In the genomic region with DNA sequence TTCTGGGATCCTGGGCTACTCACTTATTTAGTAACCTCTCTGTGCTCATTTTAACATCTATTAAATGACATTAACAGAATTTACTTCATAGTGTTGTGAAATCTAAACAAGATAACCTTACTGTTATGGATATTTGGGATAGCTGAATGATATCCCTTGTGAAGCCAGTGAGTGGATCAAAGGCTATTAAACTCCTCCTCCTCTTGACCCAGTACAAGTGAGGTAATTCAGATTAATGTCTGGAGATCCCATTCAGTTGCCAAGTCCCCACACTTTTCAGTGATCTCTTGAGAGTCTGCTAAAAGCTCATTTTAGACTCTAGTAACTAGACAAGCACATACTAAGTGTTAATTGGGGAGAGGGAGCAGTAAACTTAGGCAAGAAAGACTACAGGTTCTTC, we compare ENCODE assay signal across 2 cellular contexts.
TF ChIP-seq lines count a peak whose summit lies in the region.

No MANE protein-coding gene starts in this region.

TF ChIP-seq in liver, 16 proteins besides CTCF, POLR2A, EP300 and RAD21 (continued from another document):
- TF ChIP-seq, protein P1, sequence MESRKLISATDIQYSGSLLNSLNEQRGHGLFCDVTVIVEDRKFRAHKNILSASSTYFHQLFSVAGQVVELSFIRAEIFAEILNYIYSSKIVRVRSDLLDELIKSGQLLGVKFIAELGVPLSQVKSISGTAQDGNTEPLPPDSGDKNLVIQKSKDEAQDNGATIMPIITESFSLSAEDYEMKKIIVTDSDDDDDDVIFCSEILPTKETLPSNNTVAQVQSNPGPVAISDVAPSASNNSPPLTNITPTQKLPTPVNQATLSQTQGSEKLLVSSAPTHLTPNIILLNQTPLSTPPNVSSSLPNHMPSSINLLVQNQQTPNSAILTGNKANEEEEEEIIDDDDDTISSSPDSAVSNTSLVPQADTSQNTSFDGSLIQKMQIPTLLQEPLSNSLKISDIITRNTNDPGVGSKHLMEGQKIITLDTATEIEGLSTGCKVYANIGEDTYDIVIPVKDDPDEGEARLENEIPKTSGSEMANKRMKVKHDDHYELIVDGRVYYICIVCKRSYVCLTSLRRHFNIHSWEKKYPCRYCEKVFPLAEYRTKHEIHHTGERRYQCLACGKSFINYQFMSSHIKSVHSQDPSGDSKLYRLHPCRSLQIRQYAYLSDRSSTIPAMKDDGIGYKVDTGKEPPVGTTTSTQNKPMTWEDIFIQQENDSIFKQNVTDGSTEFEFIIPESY (IDR thresholded peaks at IDR 0.05) = peak; percentile 8
- TF ChIP-seq EGR1 (IDR thresholded peaks at IDR 0.05; ENCODE audit: low read depth in 2 of 2) = no peak

TF ChIP-seq in HepG2, 621 proteins besides CTCF, POLR2A, EP300 and RAD21 (continued from another document):
- TF ChIP-seq, protein P2, sequence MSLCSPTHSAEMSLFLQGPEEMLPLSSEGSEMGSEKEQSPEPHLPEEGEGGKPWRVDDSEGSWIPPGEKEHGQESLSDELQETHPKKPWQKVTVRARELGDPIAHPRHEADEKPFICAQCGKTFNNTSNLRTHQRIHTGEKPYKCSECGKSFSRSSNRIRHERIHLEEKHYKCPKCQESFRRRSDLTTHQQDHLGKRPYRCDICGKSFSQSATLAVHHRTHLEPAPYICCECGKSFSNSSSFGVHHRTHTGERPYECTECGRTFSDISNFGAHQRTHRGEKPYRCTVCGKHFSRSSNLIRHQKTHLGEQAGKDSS (CRISPR knock-in tag; IDR thresholded peaks at IDR 0.05; ENCODE audit: borderline replicate concordance, low read depth) = no peak
- TF ChIP-seq ZNF629 (CRISPR knock-in tag; conservative IDR thresholded peaks at IDR 0.05) = no peak
- no peak for TF ChIP-seq NPAS2 (CRISPR knock-in tag; IDR thresholded peaks at IDR 0.05; ENCODE audit: borderline replicate concordance)
- TF ChIP-seq, protein P3, sequence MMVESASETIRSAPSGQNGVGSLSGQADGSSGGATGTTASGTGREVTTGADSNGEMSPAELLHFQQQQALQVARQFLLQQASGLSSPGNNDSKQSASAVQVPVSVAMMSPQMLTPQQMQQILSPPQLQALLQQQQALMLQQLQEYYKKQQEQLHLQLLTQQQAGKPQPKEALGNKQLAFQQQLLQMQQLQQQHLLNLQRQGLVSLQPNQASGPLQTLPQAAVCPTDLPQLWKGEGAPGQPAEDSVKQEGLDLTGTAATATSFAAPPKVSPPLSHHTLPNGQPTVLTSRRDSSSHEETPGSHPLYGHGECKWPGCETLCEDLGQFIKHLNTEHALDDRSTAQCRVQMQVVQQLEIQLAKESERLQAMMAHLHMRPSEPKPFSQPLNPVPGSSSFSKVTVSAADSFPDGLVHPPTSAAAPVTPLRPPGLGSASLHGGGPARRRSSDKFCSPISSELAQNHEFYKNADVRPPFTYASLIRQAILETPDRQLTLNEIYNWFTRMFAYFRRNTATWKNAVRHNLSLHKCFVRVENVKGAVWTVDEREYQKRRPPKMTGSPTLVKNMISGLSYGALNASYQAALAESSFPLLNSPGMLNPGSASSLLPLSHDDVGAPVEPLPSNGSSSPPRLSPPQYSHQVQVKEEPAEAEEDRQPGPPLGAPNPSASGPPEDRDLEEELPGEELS (CRISPR knock-in tag; IDR thresholded peaks at IDR 0.05) = no peak
- TF ChIP-seq ZNF230 (CRISPR knock-in tag; IDR thresholded peaks at IDR 0.05) = no peak
- no peak for TF ChIP-seq ZNF143 (CRISPR knock-in tag; IDR thresholded peaks at IDR 0.05)
- no peak for TF ChIP-seq FOXJ3 (CRISPR knock-in tag; IDR thresholded peaks at IDR 0.05; ENCODE audit: borderline replicate concordance)
- no peak for TF ChIP-seq KAT2B (IDR thresholded peaks at IDR 0.05; ENCODE audit: borderline replicate concordance, low read depth, low read length)
- TF ChIP-seq ZNF782 (CRISPR knock-in tag; IDR thresholded peaks at IDR 0.05; ENCODE audit: borderline replicate concordance) = no peak
- TF ChIP-seq CBX1 (IDR thresholded peaks at IDR 0.05; ENCODE audit: low read depth) = no peak
- TF ChIP-seq, protein P4, sequence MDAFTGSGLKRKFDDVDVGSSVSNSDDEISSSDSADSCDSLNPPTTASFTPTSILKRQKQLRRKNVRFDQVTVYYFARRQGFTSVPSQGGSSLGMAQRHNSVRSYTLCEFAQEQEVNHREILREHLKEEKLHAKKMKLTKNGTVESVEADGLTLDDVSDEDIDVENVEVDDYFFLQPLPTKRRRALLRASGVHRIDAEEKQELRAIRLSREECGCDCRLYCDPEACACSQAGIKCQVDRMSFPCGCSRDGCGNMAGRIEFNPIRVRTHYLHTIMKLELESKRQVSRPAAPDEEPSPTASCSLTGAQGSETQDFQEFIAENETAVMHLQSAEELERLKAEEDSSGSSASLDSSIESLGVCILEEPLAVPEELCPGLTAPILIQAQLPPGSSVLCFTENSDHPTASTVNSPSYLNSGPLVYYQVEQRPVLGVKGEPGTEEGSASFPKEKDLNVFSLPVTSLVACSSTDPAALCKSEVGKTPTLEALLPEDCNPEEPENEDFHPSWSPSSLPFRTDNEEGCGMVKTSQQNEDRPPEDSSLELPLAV (CRISPR knock-in tag; conservative IDR thresholded peaks at IDR 0.05; ENCODE audit: low read depth) = no peak
- TF ChIP-seq TCF7 (IDR thresholded peaks at IDR 0.05; ENCODE audit: low read depth) = no peak
- TF ChIP-seq, protein P5, sequence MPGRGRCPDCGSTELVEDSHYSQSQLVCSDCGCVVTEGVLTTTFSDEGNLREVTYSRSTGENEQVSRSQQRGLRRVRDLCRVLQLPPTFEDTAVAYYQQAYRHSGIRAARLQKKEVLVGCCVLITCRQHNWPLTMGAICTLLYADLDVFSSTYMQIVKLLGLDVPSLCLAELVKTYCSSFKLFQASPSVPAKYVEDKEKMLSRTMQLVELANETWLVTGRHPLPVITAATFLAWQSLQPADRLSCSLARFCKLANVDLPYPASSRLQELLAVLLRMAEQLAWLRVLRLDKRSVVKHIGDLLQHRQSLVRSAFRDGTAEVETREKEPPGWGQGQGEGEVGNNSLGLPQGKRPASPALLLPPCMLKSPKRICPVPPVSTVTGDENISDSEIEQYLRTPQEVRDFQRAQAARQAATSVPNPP (CRISPR knock-in tag; IDR thresholded peaks at IDR 0.05) = no peak
- TF ChIP-seq HNRNPH1 (optimal IDR thresholded peaks at IDR 0.05; ENCODE audit: low read depth, low read length) = no peak
TF ChIP-seq in HepG2: peak in this region for 0.
